11 cellular contexts compared by ENCODE assay signal in the genomic region with DNA sequence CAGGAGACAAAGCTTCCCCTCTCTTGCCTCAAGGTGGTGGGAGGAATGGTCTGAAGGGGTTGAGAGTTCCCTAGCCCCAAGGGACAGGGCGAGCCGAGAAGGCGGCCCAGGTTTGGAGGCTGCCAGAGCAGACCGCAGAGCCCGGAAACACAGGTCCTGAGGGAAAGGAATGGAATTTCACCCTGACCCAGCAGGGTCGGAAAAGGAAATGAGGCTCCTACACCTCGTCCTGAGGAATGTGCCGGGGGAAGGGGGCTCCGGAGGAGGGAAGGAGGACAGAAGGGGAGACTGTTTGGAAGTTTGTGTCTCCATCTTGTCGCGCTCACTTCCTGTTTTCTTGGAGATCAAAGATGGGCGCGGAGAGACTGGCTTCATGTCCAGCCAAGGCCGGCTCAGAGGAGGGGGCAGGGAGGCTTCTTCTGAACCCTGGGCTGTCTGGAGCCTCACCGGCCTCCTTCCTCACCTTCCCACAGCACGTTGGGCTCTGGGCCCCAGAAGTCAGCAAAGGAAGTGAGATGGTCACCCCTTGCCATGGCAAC. TPM values are rescaled to one million over a fixed set of nuclear protein-coding genes. Genes with fewer than 3 reads are reported as not detected.
DNase-seq lines count a peak whose midpoint lies in the region; ATAC-seq and TF ChIP-seq lines count a peak whose summit lies in the region.
"Had no signal": no experiment of that assay in that cellular context is flagged by ENCODE, and none has a peak within 500 bp of the region (broad histone marks: within the 10 kb centered on the region; RNA-seq: fewer than 3 reads in every experiment).

No MANE protein-coding gene starts in this region.

- H3K9ac ChIP-seq in duodenal mucosa (ENCODE audit: low read depth in 1 of 2, low read length in 2 of 2) (peak overlapping the region in 1 of 2 donors; percentile 25), skeletal muscle tissue (ENCODE audit: low read depth in 1 of 3, low read length in 3 of 3) (peak overlapping the region in 1 of 3 donors; percentile 40)

- ATAC-seq in omental fat pad (ENCODE audit: low FRiP score): no peak

- H3K4me3 ChIP-seq in H7 (ENCODE audit: insufficient read depth, low read depth, low read length) (no peak overlapping the region), duodenal mucosa (ENCODE audit: low read depth in 1 of 2, low read length in 2 of 2) (no peak overlapping the region), skeletal muscle tissue (ENCODE audit: low read length in 3 of 3) (peak overlapping the region in 1 of 3 donors; percentile 49), foreskin fibroblast (ENCODE audit: low read depth in 1 of 2, low read length in 2 of 2) (no peak overlapping the region)
- H3K4me3 ChIP-seq: BLaER1 treated with 17β-estradiol and CSF1 and Interleukin-3, amounts not matched to agents 10 nM and 100 nM had no signal

- H3K9me3 ChIP-seq in duodenal mucosa (ENCODE audit: control insufficient read depth in 1 of 2, low read length in 2 of 2) (peaks cover 9 to 14% of the 10 kb centered on the region in 2 donors), skeletal muscle tissue (ENCODE audit: control insufficient read depth in 3 of 3, low read length in 3 of 3) (no peaks in the 10 kb centered on the region)

- TF ChIP-seq CTCF in foreskin fibroblast (IDR thresholded peaks at IDR 0.05; ENCODE audit: low read depth, low read length): no peak
- no peak for TF ChIP-seq CTCF in omental fat pad (IDR thresholded peaks at IDR 0.05)

- H3K27me3 ChIP-seq in H7 (ENCODE audit: control insufficient read depth, insufficient read depth, low read length) (no peaks in the 10 kb centered on the region), duodenal mucosa (ENCODE audit: control insufficient read depth in 1 of 2, insufficient read depth in 2 of 2, low read length in 2 of 2) (no peaks in the 10 kb centered on the region), layer of hippocampus (ENCODE audit: control insufficient read depth, insufficient read depth, low read length) (no peaks in the 10 kb centered on the region), skeletal muscle tissue (ENCODE audit: control insufficient read depth in 3 of 3, insufficient read depth in 3 of 3, low read length in 3 of 3) (no peaks in the 10 kb centered on the region)
- H3K27me3 ChIP-seq: BLaER1 treated with 17β-estradiol and CSF1 and Interleukin-3, amounts not matched to agents 10 nM and 100 nM had no signal

- H3K36me3 ChIP-seq in H7 (replicated peaks; ENCODE audit: control insufficient read depth, insufficient read depth, low read length) (no peaks in the 10 kb centered on the region), duodenal mucosa (ENCODE audit: control insufficient read depth in 1 of 2, insufficient read depth in 2 of 2, low read length in 2 of 2) (peaks cover 3 to 4% of the 10 kb centered on the region in 2 donors), skeletal muscle tissue (ENCODE audit: control insufficient read depth in 3 of 3, insufficient read depth in 3 of 3, low read length in 3 of 3) (peaks cover 0 to 21% (median 20%) of the 10 kb centered on the region in 3 donors)

- H3K4me1 ChIP-seq in duodenal mucosa (ENCODE audit: control insufficient read depth in 1 of 2, insufficient read depth in 2 of 2, low read length in 2 of 2) (peaks cover 0 to 15% of the 10 kb centered on the region in 2 donors), skeletal muscle tissue (ENCODE audit: control insufficient read depth in 3 of 3, insufficient read depth in 3 of 3, low read length in 3 of 3) (peaks cover 47 to 54% (median 53%) of the 10 kb centered on the region in 3 donors)

- DNase-seq in H7 (peak; percentile 79), OCI-M1 (lab: John Stamatoyannopoulos, UW) (no peak), inferior parietal cortex (ENCODE audit: extremely low spot score) (no peak), foreskin fibroblast (no peak), omental fat pad (ENCODE audit: low spot score) (no peak)
- DNase-seq: activated CD4-positive, alpha-beta memory T cell treated with anti-CD3 and anti-CD28 coated beads for 36 hours; NCI-H526 had no signal

- H3K27ac ChIP-seq in duodenal mucosa (ENCODE audit: low read depth, low read length) (peak overlapping the region; percentile 67), layer of hippocampus (ENCODE audit: low read depth, low read length) (peak overlapping the region; percentile 38), skeletal muscle tissue (ENCODE audit: low read depth, low read length) (peak overlapping the region; percentile 49)

RNA-seq across cellular contexts. Expression of a gene that starts 9.6 kb away (rescaled TPM):
- total RNA-seq in H7 (2014; rRNA removed; shearing (Covaris generic)): 1.4 and 1.8 TPM in 2 replicates
- total RNA-seq in skeletal muscle tissue (9.4 TPM), omental fat pad (100 to 1,000 TPM in 2 of 4 donors, 10 to 100 TPM in 2; 34.3 to 200 (median 120) TPM)

RNA-seq across cellular contexts. Expression of a gene that starts 32.6 kb away (rescaled TPM):
- 18.5 and 20.4 TPM in 2 replicates for total RNA-seq in H7 (2014; rRNA removed; shearing (Covaris generic))
- total RNA-seq in skeletal muscle tissue (359 TPM), omental fat pad (10 to 100 TPM; 28.5 to 93.4 (median 54.1) TPM)

RNA-seq across cellular contexts. Expression of a gene that starts 42.2 kb away (rescaled TPM):
- total RNA-seq in H7 (2014; rRNA removed; shearing (Covaris generic)): 84.9 and 92.2 TPM in 2 replicates
- total RNA-seq in skeletal muscle tissue (41.2 TPM), omental fat pad (100 to 1,000 TPM in 2 of 4 donors, 10 to 100 TPM in 2; 87.1 to 167 (median 99.5) TPM)

RNA-seq across cellular contexts. Expression of a gene that starts 54.5 kb away (rescaled TPM):
- 30.6 and 37.4 TPM in 2 replicates for total RNA-seq in H7 (2014; rRNA removed; shearing (Covaris generic))
- total RNA-seq in skeletal muscle tissue (33.9 TPM), omental fat pad (100 to 1,000 TPM; 138 to 213 (median 155) TPM)

RNA-seq across cellular contexts. Expression of a gene that starts 59.1 kb away (rescaled TPM):
- 51.5 and 56.6 TPM in 2 replicates for total RNA-seq in H7 (2014; rRNA removed; shearing (Covaris generic))
- total RNA-seq in skeletal muscle tissue (33.4 TPM), omental fat pad (100 to 1,000 TPM in 1 of 4 donors, 10 to 100 TPM in 3; 69.8 to 117 (median 85.8) TPM)
